ENCODE assay signal across 8 cellular contexts in genomic region chr11:62573592-62574362, GRCh38. TPM values are rescaled to one million over a fixed set of nuclear protein-coding genes. Genes with fewer than 3 reads are reported as not detected.
DNase-seq lines count a peak whose midpoint lies in the region; ATAC-seq and TF ChIP-seq lines count a peak whose summit lies in the region.

A gene with protein sequence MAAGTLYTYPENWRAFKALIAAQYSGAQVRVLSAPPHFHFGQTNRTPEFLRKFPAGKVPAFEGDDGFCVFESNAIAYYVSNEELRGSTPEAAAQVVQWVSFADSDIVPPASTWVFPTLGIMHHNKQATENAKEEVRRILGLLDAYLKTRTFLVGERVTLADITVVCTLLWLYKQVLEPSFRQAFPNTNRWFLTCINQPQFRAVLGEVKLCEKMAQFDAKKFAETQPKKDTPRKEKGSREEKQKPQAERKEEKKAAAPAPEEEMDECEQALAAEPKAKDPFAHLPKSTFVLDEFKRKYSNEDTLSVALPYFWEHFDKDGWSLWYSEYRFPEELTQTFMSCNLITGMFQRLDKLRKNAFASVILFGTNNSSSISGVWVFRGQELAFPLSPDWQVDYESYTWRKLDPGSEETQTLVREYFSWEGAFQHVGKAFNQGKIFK (minus strand): TSS chr11:62573891. CDS start chr11:62573842, 49 bp downstream.

- peaks cover 65% of the 10 kb centered on the region for H3K36me3 ChIP-seq in OCI-LY3 (replicated peaks; ENCODE audit: low read depth, low read length)

- no peaks in the 10 kb centered on the region for H3K27me3 ChIP-seq in OCI-LY3 (ENCODE audit: low read depth, low read length)

- peak within 1 kb of the TSS; percentile 93 for H3K4me3 ChIP-seq in OCI-LY3 (ENCODE audit: low read length)

- peak within 1 kb of the TSS; percentile 87 for H3K4me2 ChIP-seq in OCI-LY3 (ENCODE audit: low read length)

- H3K4me1 Mint-ChIP-seq in endothelial cell (ENCODE audit: unreplicated experiment) = peaks cover 70% of the 10 kb centered on the region

- peak; percentile 79 for ATAC-seq in GM21515 (IDR thresholded peaks at IDR 0.05; ENCODE audit: unreplicated experiment)

- TF ChIP-seq CTCF in OCI-LY3 (IDR thresholded peaks at IDR 0.05; ENCODE audit: low read depth, low read length) (no peak), endothelial cell (IDR thresholded peaks at IDR 0.05; ENCODE audit: unreplicated experiment) (no peak)

- peak within 1 kb of the TSS; percentile 63 for H3K27ac ChIP-seq in OCI-LY3 (ENCODE audit: low read length)

- H3K9ac ChIP-seq in OCI-LY3 (ENCODE audit: low read length) = peak within 1 kb of the TSS; percentile 95

- H3K27ac Mint-ChIP-seq in endothelial cell (ENCODE audit: unreplicated experiment) = peak within 1 kb of the TSS; percentile 96

- peaks cover 54% of the 10 kb centered on the region for H3K79me2 ChIP-seq in OCI-LY3 (ENCODE audit: low read length)

- peak within 1 kb of the TSS; percentile 69 for H2AFZ ChIP-seq in OCI-LY3 (ENCODE audit: low read depth, low read length)

- peaks cover 47% of the 10 kb centered on the region for H3K36me3 Mint-ChIP-seq in endothelial cell (ENCODE audit: low read depth, unreplicated experiment)

- H3K4me3 Mint-ChIP-seq in endothelial cell (ENCODE audit: unreplicated experiment) = peak within 1 kb of the TSS; percentile 99

- DNase-seq in D341Med (ENCODE audit: low spot score) (peak; percentile 97), HuH-7 (ENCODE audit: low spot score) (peak; percentile 97), endothelial cell (ENCODE audit: low spot score) (peak; percentile 96), middle frontal gyrus (ENCODE audit: extremely low spot score, low spot score) (peak; percentile 99)
- peak; percentile 95 for DNase-seq in activated CD8-positive, alpha-beta memory T cell treated with anti-CD3 and anti-CD28 coated beads, Interleukin-2, amount 50 U/mL, for 48 hours
- peak; percentile 93 to 95 for DNase-seq in stimulated activated CD8-positive, alpha-beta memory T cell treated with anti-CD3 and anti-CD28 coated beads, Interleukin-2, amount 100 ng/mL, for 48 hours (ENCODE audit: low read depth in 2 of 2)

- H3K4me1 ChIP-seq in OCI-LY3 (ENCODE audit: low read length) = peaks cover 42% of the 10 kb centered on the region

- peaks cover 10% of the 10 kb centered on the region for H3K27me3 Mint-ChIP-seq in endothelial cell (ENCODE audit: unreplicated experiment)

- no peaks in the 10 kb centered on the region for H3K9me3 ChIP-seq in OCI-LY3 (ENCODE audit: insufficient read depth, low read length)

- peaks cover 7% of the 10 kb centered on the region; the same call in 1 of the 2 replicates for H4K20me1 ChIP-seq in OCI-LY3 (ENCODE audit: insufficient read depth, low read length)

- H3K9me3 Mint-ChIP-seq in endothelial cell (ENCODE audit: unreplicated experiment) = no peaks in the 10 kb centered on the region

RNA-seq across cellular contexts. Expression of the gene that starts here (rescaled TPM):
- 1,951 TPM for total RNA-seq in endothelial cell (ENCODE audit: unreplicated experiment)

Comparison
In these comparisons a context has a peak if more than half of its experiments do, and no peak if none do; other contexts are left out.
1. Peak in every context shown above with its lines: DNase-seq, ATAC-seq, H3K4me3 ChIP-seq and H3K27ac ChIP-seq.